In the genomic region with DNA sequence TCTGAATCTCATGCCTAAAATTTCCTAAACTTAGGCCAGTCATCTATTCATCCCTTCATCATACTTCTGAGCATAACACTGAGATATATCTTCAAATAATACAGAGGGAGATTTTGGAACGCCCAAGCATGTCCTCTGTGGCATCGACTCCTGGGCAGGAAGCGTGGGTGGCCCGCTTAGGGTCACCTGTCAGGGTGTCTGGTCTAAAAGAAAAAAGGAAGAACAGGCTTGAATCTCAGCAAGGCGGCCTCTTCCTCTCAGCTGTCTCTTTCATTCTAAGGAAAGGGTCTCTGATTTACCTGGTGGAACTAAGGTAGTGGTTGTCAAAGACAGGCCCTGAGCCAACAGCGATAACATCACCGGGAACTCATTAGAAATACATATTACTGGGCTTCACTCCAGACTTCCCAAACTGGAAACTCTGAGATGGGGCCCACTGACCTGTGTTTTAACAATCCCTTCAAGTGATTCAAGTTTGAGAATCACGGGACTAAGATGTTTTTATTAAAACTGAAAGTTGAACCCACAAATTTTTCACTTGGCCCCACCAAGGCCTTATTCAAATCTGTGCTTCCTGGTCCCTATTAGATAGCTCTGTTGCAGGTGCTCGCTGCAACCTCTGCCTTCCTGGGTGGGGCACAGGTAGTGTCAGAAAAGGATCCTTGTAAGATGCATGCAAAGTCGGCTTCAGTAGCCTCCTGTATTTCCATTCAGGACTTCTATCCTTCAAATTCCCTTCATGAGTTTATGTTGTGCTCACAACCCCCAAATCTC, we compare ENCODE assay signal across 17 cellular contexts.
DNase-seq lines count a peak whose midpoint lies in the region; ATAC-seq and FAIRE-seq lines count a peak whose summit lies in the region.
"Had no signal": no experiment of that assay in that cellular context is flagged by ENCODE, and none has a peak within 500 bp of the region (broad histone marks: within the 10 kb centered on the region; RNA-seq: fewer than 3 reads in every experiment).

No MANE protein-coding gene starts in this region.

- H3K9me3 Mint-ChIP-seq in IgD-negative memory B cell = peaks cover 2 to 5% (median 5%) of the 10 kb centered on the region in 3 donors
- H3K9me3 Mint-ChIP-seq: CD4-positive, alpha-beta T cell; HFFc6 had no signal

- DNase-seq in HTR-8/SVneo (ENCODE audit: insufficient read length, low spot score) (no peak), DMS 273 treated with DMSO at 0.1 percent for 48 hours (lab: John Stamatoyannopoulos, UW) (no peak)
- DNase-seq: CD4-positive, alpha-beta T cell; HFFc6; NCI-H187; NCI-H345; NCI-H526 treated with DMSO at 0.1 percent for 48 hours; SHP77 treated with DMSO at 0.1 percent for 48 hours; T-helper 1 cell; T1000 had no signal

- peak overlapping the region in 3 of 4 donors; percentile 16 to 89 (median 82) for H3K4me3 Mint-ChIP-seq in IgD-negative memory B cell
- H3K4me3 Mint-ChIP-seq: CD4-positive, alpha-beta T cell; HFFc6 had no signal

- ATAC-seq in GM19043 (IDR thresholded peaks at IDR 0.05; ENCODE audit: low read depth, unreplicated experiment) (peak; percentile 66), HG02678 (IDR thresholded peaks at IDR 0.05; ENCODE audit: unreplicated experiment) (peak; percentile 83), HG02610 (IDR thresholded peaks at IDR 0.05; ENCODE audit: unreplicated experiment) (no peak), HG03457 (IDR thresholded peaks at IDR 0.05; ENCODE audit: unreplicated experiment) (no peak)
- ATAC-seq: SK-N-SH treated with all-trans-retinoic acid at 6 μM for 48 hours had no signal

- peaks cover 4% of the 10 kb centered on the region for H3K36me3 Mint-ChIP-seq in IgD-negative memory B cell

- no peaks in the 10 kb centered on the region for H3K27me3 Mint-ChIP-seq in IgD-negative memory B cell
- H3K27me3 Mint-ChIP-seq: CD4-positive, alpha-beta T cell had no signal

- peaks cover 19 to 32% (median 30%) of the 10 kb centered on the region in 3 donors for H3K4me1 Mint-ChIP-seq in IgD-negative memory B cell

- H3K27ac Mint-ChIP-seq in IgD-negative memory B cell = peak overlapping the region; percentile 91 to 96 (median 93)
- H3K27ac Mint-ChIP-seq: CD4-positive, alpha-beta T cell; HFFc6 had no signal

- FAIRE-seq in HTR-8/SVneo (lab: Jason Lieb, UNC) = no peak
- FAIRE-seq: H54 had no signal

Comparison
In these comparisons a context has a peak if more than half of its experiments do, and no peak if none do; other contexts are left out.
1. ATAC-seq: peak in GM19043 (single experiment) and HG02678 (single experiment); none in HG02610 (single experiment) and HG03457 (single experiment).